ENCODE assay signal across 8 cellular contexts in genomic region chr5:54743581-54743980, GRCh38.
DNase-seq lines count a peak whose midpoint lies in the region; ATAC-seq lines count a peak whose summit lies in the region.

No MANE protein-coding gene starts in this region.

- no peak for DNase-seq in iPS-NIHi7 (ENCODE audit: extremely low spot score)
- no peak for DNase-seq in cortex of kidney (lab: John Stamatoyannopoulos, UW)

- peak overlapping the region; percentile 56; the same call in 1 of the 2 replicates for H3K9ac ChIP-seq in HUES64 (ENCODE audit: low read depth, low read length)

- H3K27ac ChIP-seq in ACC112 (ENCODE audit: low read depth, low read length) (peak overlapping the region; percentile 91), HUES64 (ENCODE audit: low read depth, low read length) (peak overlapping the region; percentile 40), cingulate gyrus (ENCODE audit: low read depth, low read length) (peak overlapping the region; percentile 49)

- H3K36me3 ChIP-seq in ACC112 (ENCODE audit: insufficient read depth, low read length) (no peaks in the 10 kb centered on the region), HUES64 (ENCODE audit: insufficient read depth, low read length) (no peaks in the 10 kb centered on the region), neuron (ENCODE audit: insufficient read depth, low read length) (no peaks in the 10 kb centered on the region)

- H3K9me3 ChIP-seq in HUES64 (ENCODE audit: insufficient read depth, low read depth, low read length) (no peaks in the 10 kb centered on the region), neuron (ENCODE audit: low read length) (no peaks in the 10 kb centered on the region)

- H3K4me3 ChIP-seq in ACC112 (ENCODE audit: low read depth, low read length): no peak overlapping the region
- H3K4me3 ChIP-seq in HUES64 (ENCODE audit: low read length): no peak overlapping the region
- H3K4me3 ChIP-seq in neuron (ENCODE audit: low read length): no peak overlapping the region

- H3K27me3 ChIP-seq in ACC112 (ENCODE audit: insufficient read depth, low read length) (no peaks in the 10 kb centered on the region), HUES64 (ENCODE audit: insufficient read depth, low read length) (no peaks in the 10 kb centered on the region), neuron (ENCODE audit: insufficient read depth, low read length) (no peaks in the 10 kb centered on the region)

- WGBS in HUES64: 84% methylated on average over 5 of the region's 5 CpGs

- H2AFZ ChIP-seq in ACC112 (ENCODE audit: low read length, unreplicated experiment) (peak overlapping the region; percentile 90), neuron (ENCODE audit: low read depth, low read length) (peak overlapping the region; percentile 69)

- peaks cover 37% of the 10 kb centered on the region for H3K4me1 ChIP-seq in ACC112 (ENCODE audit: control insufficient read depth, insufficient read depth, low read length, unreplicated experiment)
- H3K4me1 ChIP-seq in HUES64 (ENCODE audit: insufficient read depth, low read length): peaks cover 23% of the 10 kb centered on the region
- H3K4me1 ChIP-seq in neuron (ENCODE audit: insufficient read depth, low read length): peaks cover 7% of the 10 kb centered on the region

- H3K79me2 ChIP-seq in ACC112 (ENCODE audit: control insufficient read depth, insufficient read depth, low read length, unreplicated experiment): no peaks in the 10 kb centered on the region

- no peak for ATAC-seq in GM19035 (IDR thresholded peaks at IDR 0.05; ENCODE audit: unreplicated experiment)
- ATAC-seq in GM19023 (IDR thresholded peaks at IDR 0.05; ENCODE audit: unreplicated experiment): no peak

Comparison
In these comparisons a context has a peak if more than half of its experiments do, and no peak if none do; other contexts are left out.
1. H3K27ac ChIP-seq: peak in every context shown above with its lines; median percentile 91 in ACC112; 49 in cingulate gyrus; 40 in HUES64.